Comparison of ENCODE assay signal across 8 cellular contexts in the genomic region with DNA sequence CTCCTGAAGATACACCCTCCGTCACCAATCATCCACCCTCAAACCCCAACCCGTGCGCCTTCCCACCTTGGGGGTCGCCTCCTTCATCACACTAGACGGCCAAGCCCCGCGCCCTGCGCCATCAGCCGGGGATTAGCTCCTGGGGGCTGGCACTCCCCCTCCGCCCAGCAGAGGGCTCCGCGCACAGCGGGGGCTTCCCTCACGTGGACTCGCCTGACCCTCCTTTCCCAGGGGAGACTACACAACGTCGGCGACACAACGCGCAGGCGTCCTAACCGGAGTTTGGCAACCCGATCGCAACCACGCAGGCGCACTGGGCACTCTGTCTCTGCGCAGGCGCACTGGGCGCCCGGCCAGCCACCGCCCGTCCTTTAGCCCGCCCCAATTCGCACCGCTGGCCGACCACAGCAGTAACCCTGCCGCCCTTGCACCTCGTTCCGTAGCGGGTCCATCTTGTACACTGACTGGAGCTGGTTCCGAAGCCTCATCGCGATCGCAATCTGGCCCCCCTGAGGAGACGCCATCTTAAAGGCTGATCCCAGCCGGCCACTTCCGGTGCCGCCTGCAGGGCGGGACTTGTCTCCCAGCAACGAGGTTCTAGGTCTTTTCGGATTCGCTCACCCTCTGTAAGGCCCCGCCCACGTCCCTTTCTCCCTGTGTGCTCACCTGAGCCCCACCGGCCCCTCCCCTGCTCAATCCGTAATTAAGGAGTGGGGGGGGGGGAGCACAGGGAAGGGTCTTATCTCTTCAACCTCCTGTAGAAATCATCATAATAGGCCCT. TPM values are rescaled to one million over a fixed set of nuclear protein-coding genes. Genes with fewer than 3 reads are reported as not detected.
DNase-seq lines count a peak whose midpoint lies in the region; FAIRE-seq and TF ChIP-seq lines count a peak whose summit lies in the region.

A gene (minus strand): TSS at position 551 of the 781 bp plus-strand sequence. CDS start 27 bp downstream, at position 524.

- no peak within 1 kb of the TSS for H2AFZ ChIP-seq in H9 (ENCODE audit: low read length)
- peak within 1 kb of the TSS; percentile 88 for H2AFZ ChIP-seq in neural cell (ENCODE audit: low read depth, low read length)

- H3K4me1 Mint-ChIP-seq in H9: peaks cover 34 to 35% of the 10 kb centered on the region in 2 experiments

- peaks cover 18% of the 10 kb centered on the region for H3K23me2 ChIP-seq in H9 (ENCODE audit: insufficient read length, low read depth, low read length, poor library complexity, severe bottlenecking)

- no peaks in the 10 kb centered on the region for H3K9me2 ChIP-seq in neural cell (ENCODE audit: insufficient read depth, low read length)

- no peak within 1 kb of the TSS for H2BK12ac ChIP-seq in H9 (ENCODE audit: insufficient read length, low read depth, low read length)

- H3K27ac Mint-ChIP-seq in H9: peak within 1 kb of the TSS; percentile 99 to 100 (median 100)

- no peak within 1 kb of the TSS for H4K8ac ChIP-seq in H9 (replicated peaks; ENCODE audit: insufficient read length, low read depth, low read length)

- TF ChIP-seq EP300 in neural cell (conservative IDR thresholded peaks at IDR 0.05; ENCODE audit: poor library complexity, severe bottlenecking) (peak; percentile 72), stomach (IDR thresholded peaks at IDR 0.05) (no peak)

- H4K5ac ChIP-seq in H9 (ENCODE audit: insufficient read length, low read depth, low read length): no peak within 1 kb of the TSS

- no peak within 1 kb of the TSS for H3K56ac ChIP-seq in H9 (ENCODE audit: insufficient read length, low read depth, low read length)

- FAIRE-seq in G401.6 (lab: Jason Lieb, UNC): peak; percentile 67

- peaks cover 22 to 29% (median 24%) of the 10 kb centered on the region in 3 experiments for H3K36me3 Mint-ChIP-seq in H9 (ENCODE audit: insufficient read depth in 1 of 3, low read depth in 3 of 3)

- no peak within 1 kb of the TSS for H4K91ac ChIP-seq in H9 (ENCODE audit: insufficient read length, low read depth, low read length)

- no peak within 1 kb of the TSS for H3K4ac ChIP-seq in H9 (ENCODE audit: low read depth, low read length)

- peak within 1 kb of the TSS; percentile 99 for H3K18ac ChIP-seq in H9 (ENCODE audit: insufficient read length, low read depth, low read length)

- H3K4me1 ChIP-seq in H9 (ENCODE audit: insufficient read depth, low read length) (peaks cover 4% of the 10 kb centered on the region; the same call in 1 of the 2 replicates), stomach (peaks cover 47 to 56% (median 55%) of the 10 kb centered on the region in 4 donors)

- no CpG with 5 or more reads among the region's 56 CpGs for WGBS in H9 (ENCODE audit: extremely low coverage, insufficient read length, low lambda C conversion rate)
- 0 to 1% (median 1%) methylated on average over 53 to 56 of the region's 56 CpGs for WGBS in stomach, 5 donors

- H3K79me1 ChIP-seq in H9 (ENCODE audit: insufficient read depth, low read depth, low read length, poor library complexity, severe bottlenecking): no peaks in the 10 kb centered on the region

- intact Hi-C loops in stomach (cut with DNase I; ENCODE audit: low total_unique reads): no loop called here

- TF ChIP-seq POLR2A in stomach (IDR thresholded peaks at IDR 0.05): no peak

- TF ChIP-seq RAD21 in neural cell (conservative IDR thresholded peaks at IDR 0.05): peak; percentile 59

- H3K27me3 ChIP-seq in H9 (ENCODE audit: insufficient read depth, low read length): peaks cover 53% of the 10 kb centered on the region
- H3K27me3 ChIP-seq in MG63: no peaks in the 10 kb centered on the region
- peaks cover 76% of the 10 kb centered on the region for H3K27me3 ChIP-seq in neural cell (ENCODE audit: insufficient read depth, low read depth, low read length)
- peaks cover 0 to 54% (median 17%) of the 10 kb centered on the region in 3 donors for H3K27me3 ChIP-seq in stomach

- H3K79me2 ChIP-seq in H9 (ENCODE audit: insufficient read depth, low read length) (no peaks in the 10 kb centered on the region), neural cell (replicated peaks; ENCODE audit: insufficient read depth, low read length) (peaks cover 6% of the 10 kb centered on the region)

- DNase-seq in H9 (peak; percentile 98), MG63 (peak; percentile 98), SHP77 treated with DMSO at 0.1 percent for 48 hours (lab: John Stamatoyannopoulos, UW) (peak; percentile 96), fibroblast of the conjunctiva (ENCODE audit: low read depth) (peak; percentile 98), stomach (peak; percentile 100)
- DNase-seq in activated effector memory CD4-positive, alpha-beta T cell treated with anti-CD3 and anti-CD28 coated beads, Interleukin-2, amount 50 U/mL, for 16 hours: peak; percentile 100

- no peak within 1 kb of the TSS for H3T11ph ChIP-seq in H9 (ENCODE audit: low read length)

- peak within 1 kb of the TSS; percentile 59 for H3K4me2 ChIP-seq in H9 (ENCODE audit: insufficient read depth, insufficient read length, low read length)
- peak within 1 kb of the TSS; percentile 91 for H3K4me2 ChIP-seq in neural cell (ENCODE audit: low read length)

- H2AK5ac ChIP-seq in H9 (ENCODE audit: insufficient read length, low read length): no peak within 1 kb of the TSS

- peaks cover 79% of the 10 kb centered on the region for H3K27me3 Mint-ChIP-seq in H9 (ENCODE audit: low read depth)

- H4K20me1 ChIP-seq in H9 (ENCODE audit: control insufficient read depth, insufficient read depth, insufficient read length) (no peaks in the 10 kb centered on the region), neural cell (ENCODE audit: insufficient read depth) (no peaks in the 10 kb centered on the region)

- peaks cover 6 to 10% of the 10 kb centered on the region in 2 experiments for H3K9me3 Mint-ChIP-seq in H9

- H3K4me3 Mint-ChIP-seq in H9: peak within 1 kb of the TSS; percentile 98 to 100

- no peak within 1 kb of the TSS for H2BK15ac ChIP-seq in H9 (ENCODE audit: low read depth, low read length)

- H3K23ac ChIP-seq in H9 (ENCODE audit: insufficient read length, low read depth, low read length): no peak within 1 kb of the TSS

- H3K36me3 ChIP-seq in MG63: peaks cover 28% of the 10 kb centered on the region
- H3K36me3 ChIP-seq in neural cell (ENCODE audit: insufficient read depth, low read length): peaks cover 7% of the 10 kb centered on the region
- H3K36me3 ChIP-seq in stomach: peaks cover 6 to 22% (median 17%) of the 10 kb centered on the region in 4 donors

- H3K9ac ChIP-seq in H9 (ENCODE audit: extremely low read depth, insufficient read length, low read length): peak within 1 kb of the TSS; percentile 90
- peak within 1 kb of the TSS; percentile 92 for H3K9ac ChIP-seq in neural cell (ENCODE audit: low read length)

- H2BK5ac ChIP-seq in H9 (ENCODE audit: insufficient read length, low read length): peak within 1 kb of the TSS; percentile 67

- H3F3A ChIP-seq in neural cell (ENCODE audit: insufficient read depth, low read length, poor library complexity, severe bottlenecking): peaks cover 3% of the 10 kb centered on the region

- H3K4me3 ChIP-seq in MG63 (peak within 1 kb of the TSS; percentile 99), neural cell (ENCODE audit: low read length) (peak within 1 kb of the TSS; percentile 70), stomach (peak within 1 kb of the TSS; percentile 67 to 77 (median 70))

- H3K9me3 ChIP-seq in H9 (ENCODE audit: control insufficient read depth, low read depth, low read length): no peaks in the 10 kb centered on the region
- no peaks in the 10 kb centered on the region for H3K9me3 ChIP-seq in MG63
- no peaks in the 10 kb centered on the region for H3K9me3 ChIP-seq in neural cell (ENCODE audit: low read length)
- no peaks in the 10 kb centered on the region for H3K9me3 ChIP-seq in stomach

- no peak within 1 kb of the TSS for H2BK120ac ChIP-seq in H9 (ENCODE audit: low read depth, low read length, poor library complexity, severe bottlenecking)

- H3K27ac ChIP-seq in H9 (ENCODE audit: insufficient read length, low read depth, low read length): peak within 1 kb of the TSS; percentile 48
- H3K27ac ChIP-seq in neural cell (ENCODE audit: low read length): peak within 1 kb of the TSS; percentile 98
- peak within 1 kb of the TSS; percentile 95 to 99 (median 98) for H3K27ac ChIP-seq in stomach

- TF ChIP-seq CTCF in H9 (conservative IDR thresholded peaks at IDR 0.05): peak; percentile 60
- peak; percentile 75 for TF ChIP-seq CTCF in neural cell (IDR thresholded peaks at IDR 0.05; ENCODE audit: poor library complexity, severe bottlenecking)
- TF ChIP-seq CTCF in stomach (IDR thresholded peaks at IDR 0.05): peak in 2 of 7 experiments; percentile 12 to 31

- H2BK20ac ChIP-seq in H9 (ENCODE audit: low read depth, low read length, poor library complexity, severe bottlenecking): no peak within 1 kb of the TSS

- peak within 1 kb of the TSS; percentile 98 for H3K14ac ChIP-seq in H9 (ENCODE audit: insufficient read depth, low read length)

TF ChIP-seq in neural cell, 6 proteins besides CTCF, POLR2A, EP300 and RAD21 (continues in another document):
- TF ChIP-seq SMC3 (conservative IDR thresholded peaks at IDR 0.05; ENCODE audit: poor library complexity): peak; percentile 72

RNA-seq across cellular contexts. Expression of the gene that starts here (rescaled TPM):
- total RNA-seq in H9 (2021) (23.8 and 28.1 TPM in 2 replicates), stomach (10 to 100 TPM in 2 of 5 donors, 1 to 10 TPM in 3; 1.9 to 49.6 (median 6.4) TPM)
- 23.9 and 24.4 TPM in 2 replicates for total RNA-seq in MG63 (2014; rRNA removed; shearing (Covaris generic); ENCODE audit: low replicate concordance)
- polyA plus RNA-seq in neural cell (30.2 and 38.9 TPM in 2 replicates), stomach (10 to 100 TPM; 14.7 to 20.8 (median 18.1) TPM)
- polyA minus RNA-seq in neural cell: 22.9 and 27.9 TPM in 2 replicates

Comparison
In these comparisons a context has a peak if more than half of its experiments do, and no peak if none do; other contexts are left out.
1. Peak in every context shown above with its lines: DNase-seq, H3K4me3 ChIP-seq and H3K27ac ChIP-seq.
2. H3K27ac ChIP-seq: peak in every context shown above with its lines; median percentile 98 in neural cell; 98 in stomach; 48 in H9.